1 cellular context compared by ENCODE assay signal in the genomic region with DNA sequence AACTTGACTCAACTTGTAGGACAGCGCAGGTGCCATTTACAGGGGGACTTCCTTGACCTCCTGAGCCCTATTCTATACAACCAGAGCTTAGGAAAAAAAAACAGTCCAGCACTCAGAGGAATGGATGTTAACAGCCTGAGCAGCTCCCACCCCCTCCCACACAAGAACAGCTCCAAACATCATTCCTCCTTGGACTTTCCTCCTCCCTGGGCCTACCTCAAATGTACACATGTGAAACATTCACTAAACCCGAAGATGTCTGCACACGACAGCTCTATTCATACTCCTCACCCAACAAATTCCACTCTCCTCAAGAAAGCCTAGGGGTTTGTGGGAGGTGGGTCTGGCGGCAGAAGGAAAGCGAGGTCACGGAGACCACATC.
TF ChIP-seq lines count a peak whose summit lies in the region.

No MANE protein-coding gene starts in this region.

TF ChIP-seq in SK-N-SH, 30 proteins besides CTCF, POLR2A, EP300 and RAD21 (continued from another document):
- TF ChIP-seq ELF1 (IDR thresholded peaks at IDR 0.05) (no peak), NRF1 (IDR thresholded peaks at IDR 0.05; ENCODE audit: low read depth, low read length) (no peak), USF1 (IDR thresholded peaks at IDR 0.05; ENCODE audit: borderline replicate concordance, low read depth) (no peak)
TF ChIP-seq in SK-N-SH: peak in this region for 0.
